8 cellular contexts compared by ENCODE assay signal in genomic region chr7:144842377-144842851, GRCh38. TPM values are rescaled to one million over a fixed set of nuclear protein-coding genes. Genes with fewer than 3 reads are reported as not detected.
DNase-seq lines count a peak whose midpoint lies in the region; ATAC-seq and TF ChIP-seq lines count a peak whose summit lies in the region.

No MANE protein-coding gene starts in this region.

- peak; percentile 50 for DNase-seq in activated CD4-positive, alpha-beta T cell treated with anti-CD3 and anti-CD28 coated beads for 48 hours
- DNase-seq in activated CD4-positive, alpha-beta T cell treated with anti-CD3 and anti-CD28 coated beads for 4 hours: no peak
- DNase-seq in PC-9 (peak in 1 of 2 experiments; percentile 48), fibroblast of gingiva (ENCODE audit: low read depth) (peak; percentile 6), renal cortical epithelial cell (ENCODE audit: low read depth) (peak; percentile 70), progenitor cell of endocrine pancreas (ENCODE audit: low spot score, unreplicated experiment) (no peak), SW 1271 (lab: John Stamatoyannopoulos, UW) (no peak)

- no peaks in the 10 kb centered on the region for H3K27me3 Mint-ChIP-seq in progenitor cell of endocrine pancreas

- H3K27me3 ChIP-seq in PC-9 (ENCODE audit: insufficient read depth, low read depth): no peaks in the 10 kb centered on the region

- BruUV-seq in PC-9 (replicated peaks; lab: Mats Ljungman, UMichigan): no TSS peak

- H3K4me1 ChIP-seq in PC-9 (replicated peaks; ENCODE audit: insufficient read depth): peaks cover 7% of the 10 kb centered on the region; the same call in 1 of the 2 replicates

- H3K79me2 ChIP-seq in PC-9 (ENCODE audit: low read depth): no peaks in the 10 kb centered on the region

- H3K27ac Mint-ChIP-seq in progenitor cell of endocrine pancreas: no peak overlapping the region

- H4K20me1 ChIP-seq in PC-9 (ENCODE audit: insufficient read depth): no peaks in the 10 kb centered on the region

- H3K9me3 Mint-ChIP-seq in progenitor cell of endocrine pancreas (ENCODE audit: low read depth): peaks cover 7% of the 10 kb centered on the region

- peak; percentile 83 for ATAC-seq in HG02970 (IDR thresholded peaks at IDR 0.05; ENCODE audit: low FRiP score, unreplicated experiment)

- H3K4me3 ChIP-seq in PC-9: no peak overlapping the region

- peaks cover 2% of the 10 kb centered on the region for H3K4me1 Mint-ChIP-seq in progenitor cell of endocrine pancreas (ENCODE audit: low read depth)

- H3K27ac ChIP-seq in PC-9: peak overlapping the region; percentile 63

- POLR2A ChIA-PET in PC-9 (lab: Charles Lee; ENCODE audit: unreplicated experiment): no interaction called here

- no peaks in the 10 kb centered on the region for H3F3A ChIP-seq in PC-9 (ENCODE audit: insufficient read depth, low read depth)

- H2AFZ ChIP-seq in PC-9: peak overlapping the region; percentile 79; the same call in 1 of the 2 replicates

- no peaks in the 10 kb centered on the region for H3K9me3 ChIP-seq in PC-9 (ENCODE audit: insufficient read depth, low read depth)

- no peaks in the 10 kb centered on the region for H3K36me3 ChIP-seq in PC-9 (ENCODE audit: low read depth)

- TF ChIP-seq CTCF in PC-9 (conservative IDR thresholded peaks at IDR 0.05): no peak
- TF ChIP-seq CTCF in progenitor cell of endocrine pancreas (IDR thresholded peaks at IDR 0.05; ENCODE audit: unreplicated experiment): no peak

- peak overlapping the region; percentile 55 for H3K4me2 ChIP-seq in PC-9

- CTCF ChIA-PET in PC-9 (lab: Charles Lee): no interaction called here

- intact Hi-C loops in PC-9 (cut with micrococcal nuclease; ENCODE audit: unreplicated experiment): no loop called here

- no peaks in the 10 kb centered on the region for H3K9me2 ChIP-seq in PC-9 (ENCODE audit: insufficient read depth)

- H3K36me3 Mint-ChIP-seq in progenitor cell of endocrine pancreas (ENCODE audit: insufficient read depth): no peaks in the 10 kb centered on the region

- H3K4me3 Mint-ChIP-seq in progenitor cell of endocrine pancreas (ENCODE audit: low read depth): no peak overlapping the region

RNA-seq across cellular contexts. Expression of gene TPK1, which starts 6.6 kb away (rescaled TPM):
- total RNA-seq in PC-9 (2021) (0.65 and 0.90 TPM in 2 replicates), renal cortical epithelial cell (11.0 and 11.6 TPM in 2 replicates), progenitor cell of endocrine pancreas (2.2 and 2.5 TPM in 2 replicates)

Comparison
In these comparisons a context has a peak if more than half of its experiments do, and no peak if none do; other contexts are left out.
1. DNase-seq: peak in activated CD4-positive, alpha-beta T cell treated with anti-CD3 and anti-CD28 coated beads for 48 hours (single experiment), fibroblast of gingiva (single experiment) and renal cortical epithelial cell (single experiment); none in activated CD4-positive, alpha-beta T cell treated with anti-CD3 and anti-CD28 coated beads for 4 hours (0 of 2), progenitor cell of endocrine pancreas (single experiment) and SW 1271 (0 of 2).